Comparison of ENCODE assay signal across 1 cellular context in genomic region chr2:45190481-45190880, GRCh38.
A peak's percentile ranks its signal among the peaks of the same experiment; 100 is the strongest.
TF ChIP-seq lines count a peak whose summit lies in the region.

No MANE protein-coding gene starts in this region.

TF ChIP-seq in H1, 55 proteins besides CTCF, POLR2A, EP300 and RAD21:
- no peak for TF ChIP-seq RXRA (IDR thresholded peaks at IDR 0.05; ENCODE audit: insufficient read depth, low read depth, low read length)
- TF ChIP-seq MAFK (IDR thresholded peaks at IDR 0.05; ENCODE audit: low read depth, low read length): peak; percentile 68; the same call in 1 of the 2 replicates
- peak; percentile 97 for TF ChIP-seq BACH1 (IDR thresholded peaks at IDR 0.05; ENCODE audit: low read length)
